1 cellular context compared by ENCODE assay signal in the genomic region with DNA sequence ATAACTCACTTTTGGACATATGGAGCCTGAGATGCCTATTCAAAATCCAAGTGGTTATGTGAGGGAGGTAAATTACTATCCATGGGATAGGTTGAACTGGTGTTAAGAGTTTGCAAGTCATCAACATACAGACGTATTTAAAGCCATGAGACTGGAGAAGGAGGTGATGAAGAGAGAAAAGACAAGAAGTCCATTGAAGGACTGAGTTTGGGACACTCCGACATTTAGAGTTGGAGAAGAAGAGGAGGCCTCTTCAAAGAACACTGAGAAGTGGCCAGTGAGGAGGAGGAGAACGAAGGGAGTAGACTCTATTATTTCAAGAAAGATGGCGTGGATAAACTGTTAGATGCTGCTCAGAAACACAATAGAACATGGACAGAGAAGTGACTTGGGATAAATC.
TF ChIP-seq lines count a peak whose summit lies in the region.

Gene CNGA2 (plus strand): TSS at position 301 of the 400 bp plus-strand sequence. CDS start 3,738 bp downstream, outside the sequence.

TF ChIP-seq in A549, 52 proteins besides CTCF, POLR2A, EP300 and RAD21:
- no peak for TF ChIP-seq E2F6 (IDR thresholded peaks at IDR 0.05; ENCODE audit: borderline replicate concordance, low read depth)
- TF ChIP-seq JUNB (IDR thresholded peaks at IDR 0.05) = no peak
- no peak for TF ChIP-seq FOXS1 (CRISPR knock-in tag; IDR thresholded peaks at IDR 0.05)
- no peak for TF ChIP-seq MAX (IDR thresholded peaks at IDR 0.05)
- no peak for TF ChIP-seq BHLHE40 (IDR thresholded peaks at IDR 0.05; ENCODE audit: low read depth, low read length)
- no peak for TF ChIP-seq RFX5 (IDR thresholded peaks at IDR 0.05)
- no peak for TF ChIP-seq JUN (IDR thresholded peaks at IDR 0.05)
- TF ChIP-seq, protein P1, sequence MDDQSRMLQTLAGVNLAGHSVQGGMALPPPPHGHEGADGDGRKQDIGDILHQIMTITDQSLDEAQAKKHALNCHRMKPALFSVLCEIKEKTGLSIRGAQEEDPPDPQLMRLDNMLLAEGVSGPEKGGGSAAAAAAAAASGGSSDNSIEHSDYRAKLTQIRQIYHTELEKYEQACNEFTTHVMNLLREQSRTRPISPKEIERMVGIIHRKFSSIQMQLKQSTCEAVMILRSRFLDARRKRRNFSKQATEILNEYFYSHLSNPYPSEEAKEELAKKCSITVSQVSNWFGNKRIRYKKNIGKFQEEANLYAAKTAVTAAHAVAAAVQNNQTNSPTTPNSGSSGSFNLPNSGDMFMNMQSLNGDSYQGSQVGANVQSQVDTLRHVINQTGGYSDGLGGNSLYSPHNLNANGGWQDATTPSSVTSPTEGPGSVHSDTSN (IDR thresholded peaks at IDR 0.05) = no peak
- TF ChIP-seq CBX8 (IDR thresholded peaks at IDR 0.05) = no peak
- TF ChIP-seq FOSB (CRISPR knock-in tag; IDR thresholded peaks at IDR 0.05) = no peak
- TF ChIP-seq NPAS2 (CRISPR knock-in tag; IDR thresholded peaks at IDR 0.05; ENCODE audit: borderline replicate concordance) = no peak
- TF ChIP-seq, protein P2, sequence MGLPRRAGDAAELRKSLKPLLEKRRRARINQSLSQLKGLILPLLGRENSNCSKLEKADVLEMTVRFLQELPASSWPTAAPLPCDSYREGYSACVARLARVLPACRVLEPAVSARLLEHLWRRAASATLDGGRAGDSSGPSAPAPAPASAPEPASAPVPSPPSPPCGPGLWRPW (IDR thresholded peaks at IDR 0.05) = no peak
- no peak for TF ChIP-seq CHD4 (IDR thresholded peaks at IDR 0.05; ENCODE audit: borderline replicate concordance)
- no peak for TF ChIP-seq RNF2 (IDR thresholded peaks at IDR 0.05; ENCODE audit: borderline replicate concordance, low read depth)
- no peak for TF ChIP-seq HOXA7 (CRISPR knock-in tag; IDR thresholded peaks at IDR 0.05)
- no peak for TF ChIP-seq EHF (CRISPR knock-in tag; IDR thresholded peaks at IDR 0.05)
- no peak for TF ChIP-seq RARB (CRISPR knock-in tag; IDR thresholded peaks at IDR 0.05)
